1 cellular context compared by ENCODE assay signal in the genomic region with DNA sequence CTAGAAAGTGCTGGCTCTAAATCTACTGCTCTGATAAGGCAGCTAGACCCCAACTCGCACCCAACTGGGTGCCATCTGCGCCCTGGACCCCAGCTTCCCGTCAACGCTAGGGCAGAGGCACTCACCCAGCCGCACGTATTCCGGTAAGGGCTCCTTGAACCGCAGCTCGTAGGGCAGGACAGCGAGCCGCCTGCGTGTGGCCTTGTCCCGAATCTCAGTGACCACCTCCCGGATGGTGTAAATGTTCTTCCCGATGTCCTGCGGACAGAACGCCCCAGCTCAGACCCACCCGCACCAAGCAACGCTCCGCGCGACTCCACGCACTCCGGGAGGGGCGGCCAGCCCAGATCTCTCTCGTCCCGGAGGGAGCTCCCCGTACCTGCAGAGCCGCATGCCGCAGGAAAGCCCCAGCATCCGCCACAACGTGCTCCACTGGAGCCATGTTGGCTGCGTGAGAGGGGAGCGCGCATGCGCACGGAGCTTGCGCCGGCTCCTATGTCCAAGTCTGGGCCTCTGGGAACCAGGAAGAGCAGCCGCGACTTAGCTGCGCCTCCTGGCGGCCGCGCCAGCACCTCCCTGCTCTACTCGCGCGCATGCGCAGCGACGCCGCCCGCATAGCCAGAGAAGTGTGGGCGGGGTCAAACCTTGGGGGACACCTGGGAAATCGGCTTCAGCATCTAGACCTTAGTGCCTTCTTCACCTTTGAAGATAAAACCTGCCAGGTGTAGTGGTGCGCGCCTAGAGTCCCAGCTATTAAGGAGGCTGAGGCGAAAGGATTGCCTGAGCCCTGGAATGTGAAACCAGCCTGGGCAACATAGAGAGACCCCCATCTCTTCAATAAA.
TF ChIP-seq lines count a peak whose summit lies in the region.

A gene (minus strand): TSS at position 458 of the 842 bp plus-strand sequence. CDS start 16 bp downstream, at position 442.

TF ChIP-seq in K562, 482 proteins besides CTCF, POLR2A, EP300 and RAD21 (continued from another document):
- TF ChIP-seq, protein P1, sequence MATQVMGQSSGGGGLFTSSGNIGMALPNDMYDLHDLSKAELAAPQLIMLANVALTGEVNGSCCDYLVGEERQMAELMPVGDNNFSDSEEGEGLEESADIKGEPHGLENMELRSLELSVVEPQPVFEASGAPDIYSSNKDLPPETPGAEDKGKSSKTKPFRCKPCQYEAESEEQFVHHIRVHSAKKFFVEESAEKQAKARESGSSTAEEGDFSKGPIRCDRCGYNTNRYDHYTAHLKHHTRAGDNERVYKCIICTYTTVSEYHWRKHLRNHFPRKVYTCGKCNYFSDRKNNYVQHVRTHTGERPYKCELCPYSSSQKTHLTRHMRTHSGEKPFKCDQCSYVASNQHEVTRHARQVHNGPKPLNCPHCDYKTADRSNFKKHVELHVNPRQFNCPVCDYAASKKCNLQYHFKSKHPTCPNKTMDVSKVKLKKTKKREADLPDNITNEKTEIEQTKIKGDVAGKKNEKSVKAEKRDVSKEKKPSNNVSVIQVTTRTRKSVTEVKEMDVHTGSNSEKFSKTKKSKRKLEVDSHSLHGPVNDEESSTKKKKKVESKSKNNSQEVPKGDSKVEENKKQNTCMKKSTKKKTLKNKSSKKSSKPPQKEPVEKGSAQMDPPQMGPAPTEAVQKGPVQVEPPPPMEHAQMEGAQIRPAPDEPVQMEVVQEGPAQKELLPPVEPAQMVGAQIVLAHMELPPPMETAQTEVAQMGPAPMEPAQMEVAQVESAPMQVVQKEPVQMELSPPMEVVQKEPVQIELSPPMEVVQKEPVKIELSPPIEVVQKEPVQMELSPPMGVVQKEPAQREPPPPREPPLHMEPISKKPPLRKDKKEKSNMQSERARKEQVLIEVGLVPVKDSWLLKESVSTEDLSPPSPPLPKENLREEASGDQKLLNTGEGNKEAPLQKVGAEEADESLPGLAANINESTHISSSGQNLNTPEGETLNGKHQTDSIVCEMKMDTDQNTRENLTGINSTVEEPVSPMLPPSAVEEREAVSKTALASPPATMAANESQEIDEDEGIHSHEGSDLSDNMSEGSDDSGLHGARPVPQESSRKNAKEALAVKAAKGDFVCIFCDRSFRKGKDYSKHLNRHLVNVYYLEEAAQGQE (CRISPR knock-in tag; IDR thresholded peaks at IDR 0.05; ENCODE audit: low read depth) = peak; percentile 54; the same call in 1 of the 2 replicates
- peak; percentile 57; the same call in 1 of the 2 replicates for TF ChIP-seq GATAD2B (IDR thresholded peaks at IDR 0.05; ENCODE audit: borderline replicate concordance)
- TF ChIP-seq ZNF3 (CRISPR knock-in tag; IDR thresholded peaks at IDR 0.05) = no peak
- no peak for TF ChIP-seq RBM25 (IDR thresholded peaks at IDR 0.05; ENCODE audit: low read depth, low read length, severe bottlenecking)
- no peak for TF ChIP-seq ZNF766 (CRISPR knock-in tag; conservative IDR thresholded peaks at IDR 0.05)
- TF ChIP-seq FUS (optimal IDR thresholded peaks at IDR 0.05; ENCODE audit: low read depth, low read length) = no peak
- TF ChIP-seq ZNF274 (IDR thresholded peaks at IDR 0.05; ENCODE audit: borderline replicate concordance, low read depth, low read length) = no peak
- TF ChIP-seq, protein P2, sequence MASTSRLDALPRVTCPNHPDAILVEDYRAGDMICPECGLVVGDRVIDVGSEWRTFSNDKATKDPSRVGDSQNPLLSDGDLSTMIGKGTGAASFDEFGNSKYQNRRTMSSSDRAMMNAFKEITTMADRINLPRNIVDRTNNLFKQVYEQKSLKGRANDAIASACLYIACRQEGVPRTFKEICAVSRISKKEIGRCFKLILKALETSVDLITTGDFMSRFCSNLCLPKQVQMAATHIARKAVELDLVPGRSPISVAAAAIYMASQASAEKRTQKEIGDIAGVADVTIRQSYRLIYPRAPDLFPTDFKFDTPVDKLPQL (IDR thresholded peaks at IDR 0.05; ENCODE audit: extremely low read depth, insufficient read length) = no peak
- TF ChIP-seq, protein P3, sequence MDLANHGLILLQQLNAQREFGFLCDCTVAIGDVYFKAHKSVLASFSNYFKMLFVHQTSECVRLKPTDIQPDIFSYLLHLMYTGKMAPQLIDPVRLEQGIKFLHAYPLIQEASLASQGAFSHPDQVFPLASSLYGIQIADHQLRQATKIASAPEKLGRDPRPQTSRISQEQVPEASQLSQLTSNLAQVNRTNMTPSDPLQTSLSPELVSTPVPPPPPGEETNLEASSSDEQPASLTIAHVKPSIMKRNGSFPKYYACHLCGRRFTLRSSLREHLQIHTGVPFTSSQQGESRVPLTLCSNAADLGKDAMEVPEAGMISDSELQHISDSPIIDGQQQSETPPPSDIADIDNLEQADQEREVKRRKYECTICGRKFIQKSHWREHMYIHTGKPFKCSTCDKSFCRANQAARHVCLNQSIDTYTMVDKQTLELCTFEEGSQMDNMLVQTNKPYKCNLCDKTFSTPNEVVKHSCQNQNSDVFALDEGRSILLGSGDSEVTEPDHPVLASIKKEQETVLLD (IDR thresholded peaks at IDR 0.05) = peak; percentile 99
- no peak for TF ChIP-seq XRCC3 (IDR thresholded peaks at IDR 0.05)
- TF ChIP-seq JUN (IDR thresholded peaks at IDR 0.05; ENCODE audit: borderline replicate concordance, low read depth, low read length) = peak; percentile 72; the same call in 1 of the 2 replicates
- 0 out of 2 replicates have a peak, but pooled peaks have one; percentile 61 for TF ChIP-seq JUN (CRISPR knock-in tag; IDR thresholded peaks at IDR 0.05; ENCODE audit: borderline replicate concordance)
- TF ChIP-seq ZNF217 (CRISPR knock-in tag; IDR thresholded peaks at IDR 0.05) = no peak
- no peak for TF ChIP-seq CBFA2T2 (conservative IDR thresholded peaks at IDR 0.05)
- TF ChIP-seq CCNT2 (IDR thresholded peaks at IDR 0.05; ENCODE audit: borderline replicate concordance, extremely low read depth, insufficient read length, low read depth, low read length) = peak; percentile 31
- no peak for TF ChIP-seq ZNF23 (CRISPR knock-in tag; IDR thresholded peaks at IDR 0.05)
- TF ChIP-seq, protein P4, sequence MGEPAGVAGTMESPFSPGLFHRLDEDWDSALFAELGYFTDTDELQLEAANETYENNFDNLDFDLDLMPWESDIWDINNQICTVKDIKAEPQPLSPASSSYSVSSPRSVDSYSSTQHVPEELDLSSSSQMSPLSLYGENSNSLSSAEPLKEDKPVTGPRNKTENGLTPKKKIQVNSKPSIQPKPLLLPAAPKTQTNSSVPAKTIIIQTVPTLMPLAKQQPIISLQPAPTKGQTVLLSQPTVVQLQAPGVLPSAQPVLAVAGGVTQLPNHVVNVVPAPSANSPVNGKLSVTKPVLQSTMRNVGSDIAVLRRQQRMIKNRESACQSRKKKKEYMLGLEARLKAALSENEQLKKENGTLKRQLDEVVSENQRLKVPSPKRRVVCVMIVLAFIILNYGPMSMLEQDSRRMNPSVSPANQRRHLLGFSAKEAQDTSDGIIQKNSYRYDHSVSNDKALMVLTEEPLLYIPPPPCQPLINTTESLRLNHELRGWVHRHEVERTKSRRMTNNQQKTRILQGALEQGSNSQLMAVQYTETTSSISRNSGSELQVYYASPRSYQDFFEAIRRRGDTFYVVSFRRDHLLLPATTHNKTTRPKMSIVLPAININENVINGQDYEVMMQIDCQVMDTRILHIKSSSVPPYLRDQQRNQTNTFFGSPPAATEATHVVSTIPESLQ (CRISPR knock-in tag; IDR thresholded peaks at IDR 0.05) = 0 out of 2 replicates have a peak, but pooled peaks have one; percentile 37
- TF ChIP-seq PCBP2 (IDR thresholded peaks at IDR 0.05; ENCODE audit: low read depth, low read length, poor library complexity, severe bottlenecking) = no peak
- TF ChIP-seq ZNF140 (CRISPR knock-in tag; IDR thresholded peaks at IDR 0.05) = no peak
